22 cellular contexts compared by ENCODE assay signal in the genomic region with DNA sequence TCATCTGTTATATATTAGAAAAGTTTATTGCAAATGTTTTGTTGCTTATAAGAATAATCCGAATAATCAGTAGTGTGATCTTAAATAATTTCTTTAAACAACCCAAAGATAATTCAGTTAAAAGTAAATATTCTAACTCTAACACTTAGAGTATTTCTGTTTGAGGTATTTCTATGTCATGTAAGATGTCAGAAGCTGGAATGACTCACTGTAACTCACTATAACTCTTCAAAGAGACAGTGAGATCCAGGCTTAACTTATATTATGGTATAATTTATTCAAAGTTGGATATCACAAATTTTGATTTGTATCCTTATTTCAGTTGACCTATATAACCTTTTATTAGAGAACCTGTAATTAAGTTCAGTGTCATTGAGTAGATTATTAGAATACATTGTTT.
"Had no signal": no experiment of that assay in that cellular context is flagged by ENCODE, and none has a peak within 500 bp of the region (broad histone marks: within the 10 kb centered on the region; RNA-seq: fewer than 3 reads in every experiment).

No MANE protein-coding gene starts in this region.

- H3K9me3 Mint-ChIP-seq: activated CD4-positive, alpha-beta T cell treated with anti-CD3 and anti-CD28 coated beads, Interleukin-2, amount 10 ng/mL, durations not matched to agents 24 days and 14 days; brain; central memory CD8-positive, alpha-beta T cell; dendritic cell treated with granulocyte-macrophage colony-stimulating factor and Interleukin-4, amounts not matched to agents 40 ng/mL and 50 ng/mL, for 4 days; naive thymus-derived CD4-positive, alpha-beta T cell; WTC11 had no signal

- ATAC-seq: left lung; mucosa of descending colon; naive thymus-derived CD4-positive, alpha-beta T cell; sciatic nerve; upper lobe of right lung; WTC11 had no signal

- DNase-seq: activated CD4-positive, alpha-beta T cell treated with anti-CD3 and anti-CD28 coated beads, Interleukin-2, amount 10 ng/mL, durations not matched to agents 24 days and 14 days; activated CD8-positive, alpha-beta memory T cell treated with anti-CD3 and anti-CD28 coated beads, Interleukin-2, amount 50 U/mL, for 48 hours; activated gamma-delta T cell treated with Interleukin-2 at 50 U/mL for 16 hours; amygdala; effector memory CD4-positive, alpha-beta T cell; left lung; mucosa of descending colon; naive thymus-derived CD4-positive, alpha-beta T cell; ovary; stimulated activated CD4-positive, alpha-beta T cell treated with anti-CD3 and anti-CD28 coated beads, Interleukin-4, amount 100 ng/mL, for 1 hour; stimulated activated naive CD4-positive, alpha-beta T cell treated with Interleukin-2 at 50 U/mL for 16 hours; T-helper 2 cell; upper lobe of right lung had no signal

- H3K27ac ChIP-seq: epithelial cell of prostate, left lung, ovary, suprapubic skin, upper lobe of right lung had no signal

- FAIRE-seq: keratinocyte had no signal

- H3K4me3 Mint-ChIP-seq: activated CD4-positive, alpha-beta T cell treated with anti-CD3 and anti-CD28 coated beads, Interleukin-2, amount 10 ng/mL, durations not matched to agents 24 days and 14 days; activated naive CD8-positive, alpha-beta T cell; brain; central memory CD8-positive, alpha-beta T cell; dendritic cell treated with granulocyte-macrophage colony-stimulating factor and Interleukin-4, amounts not matched to agents 40 ng/mL and 50 ng/mL, for 4 days; naive thymus-derived CD4-positive, alpha-beta T cell; WTC11 had no signal

- H3K36me3 Mint-ChIP-seq: activated naive CD8-positive, alpha-beta T cell; brain; WTC11 had no signal

- H3K4me3 ChIP-seq: left lung, mucosa of descending colon, ovary, suprapubic skin, upper lobe of right lung had no signal

- H3K9me3 ChIP-seq: left lung, mucosa of descending colon, ovary, suprapubic skin, upper lobe of right lung had no signal

- H3K36me3 ChIP-seq: left lung, ovary, suprapubic skin had no signal

- H3K27me3 ChIP-seq: left lung, ovary, suprapubic skin, upper lobe of right lung had no signal

- H3K27ac Mint-ChIP-seq: activated CD4-positive, alpha-beta T cell treated with anti-CD3 and anti-CD28 coated beads, Interleukin-2, amount 10 ng/mL, durations not matched to agents 24 days and 14 days; activated naive CD8-positive, alpha-beta T cell; brain; dendritic cell treated with granulocyte-macrophage colony-stimulating factor and Interleukin-4, amounts not matched to agents 40 ng/mL and 50 ng/mL, for 4 days; naive thymus-derived CD4-positive, alpha-beta T cell; WTC11 had no signal
